In genomic region chr22:33038131-33038772, GRCh38 we compare ENCODE assay signal across 16 cellular contexts. TPM values are rescaled to one million over a fixed set of nuclear protein-coding genes. Genes with fewer than 3 reads are reported as not detected.
DNase-seq lines count a peak whose midpoint lies in the region; ATAC-seq and TF ChIP-seq lines count a peak whose summit lies in the region.
"Had no signal": no experiment of that assay in that cellular context is flagged by ENCODE, and none has a peak within 500 bp of the region (broad histone marks: within the 10 kb centered on the region; RNA-seq: fewer than 3 reads in every experiment).

No MANE protein-coding gene starts in this region.

- no peaks in the 10 kb centered on the region for H4K20me1 ChIP-seq in mammary epithelial cell (ENCODE audit: insufficient read depth, low read length)

- DNase-seq in left cardiac atrium (peak; percentile 25), Right ventricle myocardium superior (no peak), mammary epithelial cell (peak; percentile 27), left kidney (ENCODE audit: low read depth, low spot score) (peak; percentile 22), NK-92 (lab: John Stamatoyannopoulos, UW; ENCODE audit: unreplicated experiment) (no peak), NCI-H187 (lab: John Stamatoyannopoulos, UW) (no peak), RWPE1 (ENCODE audit: low spot score) (no peak)
- DNase-seq: activated CD4-positive, alpha-beta T cell treated with anti-CD3 and anti-CD28 coated beads for 48 hours; H7; left lung; natural killer cell; NCI-H1417; stimulated activated naive CD4-positive, alpha-beta T cell had no signal

- intact Hi-C loops in left cardiac atrium (cut with DNase I) = no loop called here
- intact Hi-C loops in Right ventricle myocardium superior (cut with DNase I) = no loop called here
- intact Hi-C loops in mammary epithelial cell (cut with micrococcal nuclease) = no loop called here

- H3K36me3 ChIP-seq in mammary epithelial cell (ENCODE audit: insufficient read depth, low read length) = no peaks in the 10 kb centered on the region
- H3K36me3 ChIP-seq: cardiac muscle cell, left lung had no signal

- peak; percentile 41 to 77 for ATAC-seq in left cardiac atrium
- ATAC-seq in Right ventricle myocardium superior (ENCODE audit: poor library complexity) = no peak
- ATAC-seq in HG03378 (IDR thresholded peaks at IDR 0.05; ENCODE audit: unreplicated experiment) = no peak
- ATAC-seq: left lung, natural killer cell, Panc1 had no signal

- H2AFZ ChIP-seq in mammary epithelial cell (ENCODE audit: low read depth, low read length) = peak overlapping the region; percentile 36

- WGBS in mammary epithelial cell (ENCODE audit: low coverage, missing lambda C conversion rate) = 4% methylated on average over 6 of the region's 7 CpGs

- POLR2A ChIA-PET in RWPE1 (lab: Yijun Ruan, JAX; ENCODE audit: low non-redundant PET) = no interaction called here

- H3K27me3 ChIP-seq in mammary epithelial cell (ENCODE audit: insufficient read depth, low read length) = no peaks in the 10 kb centered on the region
- H3K27me3 ChIP-seq: cardiac muscle cell had no signal

- H3K4me2 ChIP-seq in mammary epithelial cell (ENCODE audit: insufficient read depth, low read depth, low read length) = peak overlapping the region; percentile 52

- H3K4me1 ChIP-seq in mammary epithelial cell (ENCODE audit: insufficient read depth, low read length) = peaks cover 7% of the 10 kb centered on the region
- H3K4me1 ChIP-seq: left lung had no signal

- in situ Hi-C loops in mammary epithelial cell (cut with MboI; ENCODE audit: low sequenced_read_pairs in 2 of 2) = no loop called here

- CTCF ChIA-PET in mammary epithelial cell (lab: Charles Lee; ENCODE audit: low non-redundant PET) = no interaction called here
- CTCF ChIA-PET in RWPE1 (lab: Yijun Ruan, JAX) = interaction anchor here (1.3 to 2.3 kb wide), 2 partner anchors 11 to 20 kb away, joined by 4 to 6 read pairs; no protein-coding TSS in a partner anchor

- no TSS peak for BruUV-seq in mammary epithelial cell (replicated peaks; lab: Mats Ljungman, UMichigan)

- H3K9ac ChIP-seq in mammary epithelial cell (ENCODE audit: insufficient read depth, low read length) = no peak overlapping the region

- H3K4me3 ChIP-seq in mammary epithelial cell (replicated peaks in 1 of 3; ENCODE audit: insufficient read depth in 1 of 3, low read depth in 2 of 3, low read length in 3 of 3) = no peak overlapping the region
- H3K4me3 ChIP-seq: cardiac muscle cell, left lung had no signal

- H3K79me2 ChIP-seq in mammary epithelial cell (ENCODE audit: insufficient read depth, low read length) = no peaks in the 10 kb centered on the region

- dilution Hi-C loops in mammary epithelial cell (cut with HindIII; ENCODE audit: low sequenced_read_pairs) = no loop called here

- H3K9me3 ChIP-seq in mammary epithelial cell (replicated peaks; ENCODE audit: insufficient read depth, low read length) = no peaks in the 10 kb centered on the region
- H3K9me3 ChIP-seq: left lung had no signal

- TF ChIP-seq CTCF in mammary epithelial cell (conservative IDR thresholded peaks at IDR 0.05 in 1 of 2, IDR thresholded peaks at IDR 0.05 in 1 of 2; ENCODE audit: extremely low read depth in 1 of 2, insufficient read depth in 1 of 2, low read depth in 1 of 2, low read length in 2 of 2) = no peak
- TF ChIP-seq CTCF in RWPE1 (conservative IDR thresholded peaks at IDR 0.05; ENCODE audit: low read depth) = no peak

- H3K27ac ChIP-seq in mammary epithelial cell (ENCODE audit: insufficient read depth, low read depth, low read length) (no peak overlapping the region), RWPE1 (no peak overlapping the region)
- H3K27ac ChIP-seq: cardiac muscle cell, left lung had no signal

RNA-seq across cellular contexts. Expression of gene SYN3, which starts 19.9 kb away (rescaled TPM):
- total RNA-seq in left cardiac atrium = under 1 TPM; 0.34 to 0.41 TPM
- total RNA-seq in Right ventricle myocardium superior = 0.40 TPM
- not detected for total RNA-seq in mammary epithelial cell
- polyA plus RNA-seq in mammary epithelial cell = not detected
- polyA minus RNA-seq in mammary epithelial cell = not detected

Comparison
In these comparisons a context has a peak if more than half of its experiments do, and no peak if none do; other contexts are left out.
1. ATAC-seq: peak in left cardiac atrium (2 of 2); none in Right ventricle myocardium superior (single experiment) and HG03378 (single experiment).
2. DNase-seq: peak in left cardiac atrium (single experiment), mammary epithelial cell (single experiment) and left kidney (single experiment); none in Right ventricle myocardium superior (single experiment), NK-92 (single experiment), NCI-H187 (0 of 2) and RWPE1 (single experiment).